Comparison of ENCODE assay signal across 8 cellular contexts in genomic region chr1:65147424-65148177, GRCh38. TPM values are rescaled to one million over a fixed set of nuclear protein-coding genes. Genes with fewer than 3 reads are reported as not detected.
A peak's percentile ranks its signal among the peaks of the same experiment; 100 is the strongest.
DNase-seq lines count a peak whose midpoint lies in the region; ATAC-seq and TF ChIP-seq lines count a peak whose summit lies in the region.

No MANE protein-coding gene starts in this region.

- H3K9me3 Mint-ChIP-seq in natural killer cell (no peaks in the 10 kb centered on the region), type B pancreatic cell (no peaks in the 10 kb centered on the region)

- H3K4me3 Mint-ChIP-seq in natural killer cell (peak overlapping the region; percentile 83), type B pancreatic cell (peak overlapping the region; percentile 89)

- DNase-seq in activated effector memory CD4-positive, alpha-beta T cell treated with anti-CD3 and anti-CD28 coated beads, Interleukin-2, amount 50 U/mL, for 16 hours, result peak; percentile 64
- no peak for DNase-seq in activated effector memory CD4-positive, alpha-beta T cell treated with Interleukin-2 at 50 U/mL for 16 hours
- DNase-seq in NCI-H2107 treated with DMSO at 0.1 percent for 48 hours (lab: John Stamatoyannopoulos, UW; ENCODE audit: unreplicated experiment) (peak; percentile 20), fibroblast of mammary gland (ENCODE audit: low read depth) (peak; percentile 21), natural killer cell (no peak), type B pancreatic cell (ENCODE audit: extremely low spot score, unreplicated experiment) (peak; percentile 71)
- peak; percentile 42 for DNase-seq in activated CD8-positive, alpha-beta memory T cell treated with anti-CD3 and anti-CD28 coated beads, Interleukin-2, amount 50 U/mL, for 4 hours

- no peaks in the 10 kb centered on the region for H3K36me3 Mint-ChIP-seq in natural killer cell
- H3K36me3 Mint-ChIP-seq in type B pancreatic cell, result no peaks in the 10 kb centered on the region

- peak; percentile 54 for ATAC-seq in HG02763 (IDR thresholded peaks at IDR 0.05; ENCODE audit: unreplicated experiment)
- ATAC-seq in natural killer cell, result peak; percentile 21 to 66 (median 28)

- H3K27me3 Mint-ChIP-seq in natural killer cell (ENCODE audit: low read depth in 2 of 2), result peaks cover 55 to 58% of the 10 kb centered on the region in 2 donors
- H3K27me3 Mint-ChIP-seq in type B pancreatic cell, result peaks cover 35% of the 10 kb centered on the region

- no peak overlapping the region for H3K27ac Mint-ChIP-seq in natural killer cell
- H3K27ac Mint-ChIP-seq in type B pancreatic cell, result peak overlapping the region; percentile 76

- peak overlapping the region; percentile 62 for H3K4me3 ChIP-seq in fibroblast of mammary gland (ENCODE audit: control insufficient read depth, low read depth, low read length)

- TF ChIP-seq CTCF in fibroblast of mammary gland (conservative IDR thresholded peaks at IDR 0.05; ENCODE audit: control insufficient read depth, insufficient read depth, low read depth, low read length), result no peak
- no peak for TF ChIP-seq CTCF in natural killer cell (IDR thresholded peaks at IDR 0.05)
- TF ChIP-seq CTCF in type B pancreatic cell (conservative IDR thresholded peaks at IDR 0.05), result no peak

- intact Hi-C loops in natural killer cell (cut with micrococcal nuclease), result no loop called here

- H3K4me1 Mint-ChIP-seq in natural killer cell (peaks cover 0 to 13% of the 10 kb centered on the region in 2 donors), type B pancreatic cell (ENCODE audit: unreplicated experiment) (peaks cover 21% of the 10 kb centered on the region)

RNA-seq across cellular contexts. Expression of gene AK4, which starts 0.4 kb away (rescaled TPM):
- total RNA-seq in natural killer cell (1 to 10 TPM in 1 of 3 donors, under 1 TPM in 2; 0.32 to 1.6 (median 0.75) TPM), type B pancreatic cell (ENCODE audit: low replicate concordance) (35.2 and 80.0 TPM in 2 replicates)

Comparison
In these comparisons a context has a peak if more than half of its experiments do, and no peak if none do; other contexts are left out.
1. DNase-seq: peak in activated effector memory CD4-positive, alpha-beta T cell treated with anti-CD3 and anti-CD28 coated beads, Interleukin-2, amount 50 U/mL, for 16 hours (single experiment), NCI-H2107 treated with DMSO at 0.1 percent for 48 hours (single experiment), activated CD8-positive, alpha-beta memory T cell treated with anti-CD3 and anti-CD28 coated beads, Interleukin-2, amount 50 U/mL, for 4 hours (single experiment), fibroblast of mammary gland (single experiment) and type B pancreatic cell (single experiment); none in activated effector memory CD4-positive, alpha-beta T cell treated with Interleukin-2 at 50 U/mL for 16 hours (single experiment) and natural killer cell (single experiment).
2. RNA of gene AK4, which starts 0.4 kb away (total RNA-seq): 35.2 to 80.0 TPM in type B pancreatic cell; 0.32 to 1.6 TPM in natural killer cell; every median in the first group is over 10 times any median in the second.